Comparison of ENCODE assay signal across 8 cellular contexts in the genomic region with DNA sequence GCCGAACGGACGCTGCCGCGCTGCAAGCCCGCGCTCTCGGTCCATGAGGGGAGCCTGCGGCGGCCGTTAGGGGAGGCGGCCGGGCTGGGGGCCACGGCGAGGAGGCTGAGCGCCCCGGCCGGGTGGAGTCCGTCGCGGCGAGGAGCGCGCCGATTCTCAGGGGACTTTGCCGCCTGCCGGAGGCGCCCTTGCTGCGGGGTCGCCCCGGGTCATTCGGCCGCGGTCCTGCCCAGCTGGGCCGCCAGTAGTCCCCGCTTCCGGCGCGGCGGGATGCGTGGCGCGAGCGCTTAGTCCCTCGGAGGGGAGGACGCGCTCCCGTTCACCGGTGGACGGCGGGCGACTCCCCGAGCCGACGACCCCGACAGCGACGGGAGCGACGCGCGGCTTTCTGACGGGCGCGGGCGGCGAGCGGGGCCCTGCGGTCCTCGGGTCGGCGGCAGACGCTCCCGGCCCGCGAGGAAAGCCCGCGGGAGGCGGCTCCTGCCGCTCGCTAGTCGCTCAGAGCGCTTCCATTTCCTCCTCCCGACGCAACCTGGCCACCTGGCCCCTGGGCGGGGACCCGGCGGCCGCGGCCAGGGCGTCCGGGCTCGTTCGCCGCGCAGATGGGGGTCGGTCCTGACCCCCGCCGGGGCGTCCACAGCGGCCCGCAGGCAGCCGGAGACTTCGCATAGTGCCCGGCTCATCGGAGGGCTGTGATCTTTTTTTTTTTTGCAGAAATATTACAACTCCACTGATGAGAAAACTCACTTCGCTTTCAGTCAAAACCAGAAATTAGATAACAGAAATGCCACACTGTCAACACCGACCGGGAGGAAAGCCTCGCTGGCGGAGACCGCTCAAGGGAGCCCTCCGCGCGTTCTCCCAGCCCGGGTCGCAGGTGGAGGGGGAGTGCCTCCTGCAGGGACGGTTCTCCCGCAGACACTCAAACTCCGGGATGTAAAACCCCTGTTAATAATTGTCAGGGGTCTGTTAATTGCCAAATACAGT. TPM values are rescaled to one million over a fixed set of nuclear protein-coding genes. Genes with fewer than 3 reads are reported as not detected.
DNase-seq lines count a peak whose midpoint lies in the region; ATAC-seq and TF ChIP-seq lines count a peak whose summit lies in the region.

No MANE protein-coding gene starts in this region.

- H3K9me3 ChIP-seq in BLaER1 treated with 17β-estradiol and CSF1 and Interleukin-3, amounts not matched to agents 10 nM and 100 nM (replicated peaks in 1 of 11) = peaks cover 0 to 8% (median 6%) of the 10 kb centered on the region in 11 experiments; a peak in 8 of 22 replicates
- no peaks in the 10 kb centered on the region for H3K9me3 ChIP-seq in ovary

- peaks cover 28 to 51% (median 38%) of the 10 kb centered on the region in 11 experiments for H3K27me3 ChIP-seq in BLaER1 treated with 17β-estradiol and CSF1 and Interleukin-3, amounts not matched to agents 10 nM and 100 nM
- H3K27me3 ChIP-seq in ovary = no peaks in the 10 kb centered on the region

- peaks cover 5 to 30% (median 13%) of the 10 kb centered on the region in 10 experiments; a peak in 17 of 20 replicates for H3K4me1 ChIP-seq in BLaER1 treated with 17β-estradiol and CSF1 and Interleukin-3, amounts not matched to agents 10 nM and 100 nM
- H3K4me1 ChIP-seq in ovary (ENCODE audit: insufficient read depth) = peaks cover 2% of the 10 kb centered on the region

- H3K4me3 Mint-ChIP-seq in activated T-helper 1 cell treated with anti-CD3 and anti-CD28 coated beads, Interleukin-12 subunit alpha, Interleukin-12 subunit beta, Interleukin-2, Interleukin-4 antibody, amounts not matched to agents 30 ng/mL and 10 ng/mL and 1 ng/mL, durations not matched to agents 14 hours and 24 hours and 36 hours = peak overlapping the region; percentile 86

- H3K9ac ChIP-seq in BLaER1 treated with 17β-estradiol and CSF1 and Interleukin-3, amounts not matched to agents 10 nM and 100 nM = peak overlapping the region; percentile 74 to 92 (median 87)

- peaks cover 26% of the 10 kb centered on the region for H3K4me1 Mint-ChIP-seq in activated T-helper 1 cell treated with anti-CD3 and anti-CD28 coated beads, Interleukin-12 subunit alpha, Interleukin-12 subunit beta, Interleukin-2, Interleukin-4 antibody, amounts not matched to agents 30 ng/mL and 10 ng/mL and 1 ng/mL, durations not matched to agents 14 hours and 24 hours and 36 hours (ENCODE audit: low read depth)

- peaks cover 0 to 3% (median 0%) of the 10 kb centered on the region in 11 experiments; a peak in 1 of 22 replicates for H3K36me3 ChIP-seq in BLaER1 treated with 17β-estradiol and CSF1 and Interleukin-3, amounts not matched to agents 10 nM and 100 nM
- no peaks in the 10 kb centered on the region for H3K36me3 ChIP-seq in ovary

- ATAC-seq in GM18858 (IDR thresholded peaks at IDR 0.05; ENCODE audit: unreplicated experiment) (peak; percentile 27), HG02973 (IDR thresholded peaks at IDR 0.05; ENCODE audit: unreplicated experiment) (peak; percentile 11)

- TF ChIP-seq POLR2A in ovary (IDR thresholded peaks at IDR 0.05) = no peak

- peak overlapping the region; percentile 1 to 94 (median 90); a peak in 21 of 22 replicates for H3K27ac ChIP-seq in BLaER1 treated with 17β-estradiol and CSF1 and Interleukin-3, amounts not matched to agents 10 nM and 100 nM
- H3K27ac ChIP-seq in ovary = peak overlapping the region; percentile 92 to 99

- H3K36me3 Mint-ChIP-seq in activated T-helper 1 cell treated with anti-CD3 and anti-CD28 coated beads, Interleukin-12 subunit alpha, Interleukin-12 subunit beta, Interleukin-2, Interleukin-4 antibody, amounts not matched to agents 30 ng/mL and 10 ng/mL and 1 ng/mL, durations not matched to agents 14 hours and 24 hours and 36 hours (ENCODE audit: low read depth) = peaks cover 22% of the 10 kb centered on the region

- 0 to 2% (median 1%) methylated on average over 57 to 120 of the region's 120 CpGs for WGBS in ovary, 3 donors

- peak in 1 of 3 donors; percentile 46 for TF ChIP-seq CTCF in ovary (IDR thresholded peaks at IDR 0.05)

- H3K4me3 ChIP-seq in BLaER1 treated with 17β-estradiol and CSF1 and Interleukin-3, amounts not matched to agents 10 nM and 100 nM = peak overlapping the region; percentile 79 to 90 (median 86)
- H3K4me3 ChIP-seq in ovary = peak overlapping the region; percentile 76

- peaks cover 23% of the 10 kb centered on the region for H3K27me3 Mint-ChIP-seq in activated T-helper 1 cell treated with anti-CD3 and anti-CD28 coated beads, Interleukin-12 subunit alpha, Interleukin-12 subunit beta, Interleukin-2, Interleukin-4 antibody, amounts not matched to agents 30 ng/mL and 10 ng/mL and 1 ng/mL, durations not matched to agents 14 hours and 24 hours and 36 hours (ENCODE audit: insufficient read depth)

- peaks cover 0 to 30% (median 0%) of the 10 kb centered on the region in 11 experiments; a peak in 3 of 22 replicates for H4K20me1 ChIP-seq in BLaER1 treated with 17β-estradiol and CSF1 and Interleukin-3, amounts not matched to agents 10 nM and 100 nM

- peak overlapping the region; percentile 80 to 100 (median 98) for H3K4me2 ChIP-seq in BLaER1 treated with 17β-estradiol and CSF1 and Interleukin-3, amounts not matched to agents 10 nM and 100 nM

- peak overlapping the region; percentile 78 for H3K27ac Mint-ChIP-seq in activated T-helper 1 cell treated with anti-CD3 and anti-CD28 coated beads, Interleukin-12 subunit alpha, Interleukin-12 subunit beta, Interleukin-2, Interleukin-4 antibody, amounts not matched to agents 30 ng/mL and 10 ng/mL and 1 ng/mL, durations not matched to agents 14 hours and 24 hours and 36 hours

- no peak for TF ChIP-seq EP300 in ovary (IDR thresholded peaks at IDR 0.05)

- peaks cover 6% of the 10 kb centered on the region for H3K9me3 Mint-ChIP-seq in activated T-helper 1 cell treated with anti-CD3 and anti-CD28 coated beads, Interleukin-12 subunit alpha, Interleukin-12 subunit beta, Interleukin-2, Interleukin-4 antibody, amounts not matched to agents 30 ng/mL and 10 ng/mL and 1 ng/mL, durations not matched to agents 14 hours and 24 hours and 36 hours

- intact Hi-C loops in activated T-helper 1 cell treated with anti-CD3 and anti-CD28 coated beads, Interleukin-12 subunit alpha, Interleukin-12 subunit beta, Interleukin-2, Interleukin-4 antibody, amounts not matched to agents 30 ng/mL and 10 ng/mL and 1 ng/mL, durations not matched to agents 14 hours and 24 hours and 36 hours (cut with micrococcal nuclease) = loop anchor here (1.0 to 5.0 kb wide), 3 partner anchors 52 to 131 kb away; a partner anchor contains a TSS
- intact Hi-C loops in ovary (cut with DNase I) = loop anchor here in 1 of 4 donors (5.0 kb wide), 1 partner anchor 48 kb away; no protein-coding TSS in a partner anchor

- peak; percentile 63 for DNase-seq in NCI-H345 (lab: John Stamatoyannopoulos, UW)
- DNase-seq in activated T-helper 1 cell treated with anti-CD3 and anti-CD28 coated beads, Interleukin-12 subunit alpha, Interleukin-12 subunit beta, Interleukin-2, Interleukin-4 antibody, amounts not matched to agents 30 ng/mL and 10 ng/mL and 1 ng/mL, durations not matched to agents 14 hours and 24 hours and 36 hours (ENCODE audit: low spot score) = peak; percentile 25
- DNase-seq in globus pallidus (ENCODE audit: low spot score) = peak; percentile 11
- DNase-seq in ovary = peak in 4 of 5 donors; percentile 37 to 57 (median 50)
- DNase-seq in cerebellar nuclear complex (lab: John Stamatoyannopoulos, UW) = no peak

RNA-seq across cellular contexts. Expression of a gene that starts 0.6 kb away (rescaled TPM):
- total RNA-seq in activated T-helper 1 cell treated with anti-CD3 and anti-CD28 coated beads, Interleukin-12 subunit alpha, Interleukin-12 subunit beta, Interleukin-2, Interleukin-4 antibody, amounts not matched to agents 30 ng/mL and 10 ng/mL and 1 ng/mL, durations not matched to agents 14 hours and 24 hours and 36 hours = 31.8 and 33.8 TPM in 2 replicates
- 10 to 100 TPM; 18.7 to 41.4 (median 23.4) TPM for total RNA-seq in ovary
- polyA plus RNA-seq in ovary = 1 to 10 TPM; 4.1 to 6.2 TPM

RNA-seq across cellular contexts. Expression of a gene that starts 57.0 kb away (rescaled TPM):
- total RNA-seq in activated T-helper 1 cell treated with anti-CD3 and anti-CD28 coated beads, Interleukin-12 subunit alpha, Interleukin-12 subunit beta, Interleukin-2, Interleukin-4 antibody, amounts not matched to agents 30 ng/mL and 10 ng/mL and 1 ng/mL, durations not matched to agents 14 hours and 24 hours and 36 hours = 9.5 and 10.2 TPM in 2 replicates
- total RNA-seq in ovary = 10 to 100 TPM; 24.2 to 58.6 (median 37.4) TPM
- 10 to 100 TPM; 18.9 to 61.5 TPM for polyA plus RNA-seq in ovary

Comparison
In these comparisons a context has a peak if more than half of its experiments do, and no peak if none do; other contexts are left out.
1. DNase-seq: peak in NCI-H345 (single experiment), activated T-helper 1 cell treated with anti-CD3 and anti-CD28 coated beads, Interleukin-12 subunit alpha, Interleukin-12 subunit beta, Interleukin-2, Interleukin-4 antibody, amounts not matched to agents 30 ng/mL and 10 ng/mL and 1 ng/mL, durations not matched to agents 14 hours and 24 hours and 36 hours (single experiment), globus pallidus (single experiment) and ovary (4 of 5); none in cerebellar nuclear complex (0 of 2).